Comparison of ENCODE assay signal across 21 cellular contexts in genomic region chr10:119803264-119803663, GRCh38.
A peak's percentile ranks its signal among the peaks of the same experiment; 100 is the strongest.
DNase-seq lines count a peak whose midpoint lies in the region; ATAC-seq and TF ChIP-seq lines count a peak whose summit lies in the region.
"Had no signal": no experiment of that assay in that cellular context is flagged by ENCODE, and none has a peak within 500 bp of the region (broad histone marks: within the 10 kb centered on the region; RNA-seq: fewer than 3 reads in every experiment).

No MANE protein-coding gene starts in this region.

- no peak overlapping the region for H3K4me3 ChIP-seq in AG04449 (ENCODE audit: low read depth, low read length)
- H3K4me3 ChIP-seq in brain microvascular endothelial cell (ENCODE audit: low read depth, low read length), result no peak overlapping the region
- H3K4me3 ChIP-seq in sigmoid colon, result no peak overlapping the region
- H3K4me3 ChIP-seq: A549, gastrocnemius medialis, thoracic aorta had no signal

- TF ChIP-seq CTCF in AG04449 (IDR thresholded peaks at IDR 0.05; ENCODE audit: insufficient read depth, low read length, missing control alignments), result no peak
- TF ChIP-seq CTCF in brain microvascular endothelial cell (IDR thresholded peaks at IDR 0.05; ENCODE audit: low read depth, low read length, missing control alignments), result no peak
- TF ChIP-seq CTCF in sigmoid colon (IDR thresholded peaks at IDR 0.05), result no peak
- TF ChIP-seq CTCF in GM10248 (IDR thresholded peaks at IDR 0.05; ENCODE audit: control extremely low read depth, extremely low read depth, low read depth, missing control alignments), result no peak

- no peak for ATAC-seq in HG03159 (IDR thresholded peaks at IDR 0.05; ENCODE audit: unreplicated experiment)
- ATAC-seq in HG02885 (IDR thresholded peaks at IDR 0.05; ENCODE audit: poor library complexity, unreplicated experiment), result no peak
- ATAC-seq: A549; activated CD8-positive, alpha-beta memory T cell treated with anti-CD3 and anti-CD28 coated beads, Interleukin-2, amount 10 ng/mL, durations not matched to agents 7 days and 5 days; gastrocnemius medialis had no signal

- TF ChIP-seq POLR2A in sigmoid colon (IDR thresholded peaks at IDR 0.05), result no peak

- no peak for TF ChIP-seq EP300 in sigmoid colon (IDR thresholded peaks at IDR 0.05)

- POLR2A ChIA-PET in AG04449 (lab: Yijun Ruan, JAX), result no interaction called here
- POLR2A ChIA-PET in GM10248 (lab: Yijun Ruan, JAX), result no interaction called here

- intact Hi-C loops in sigmoid colon (cut with DNase I), result no loop called here

- H3K4me1 ChIP-seq in sigmoid colon, result peaks cover 0 to 37% (median 12%) of the 10 kb centered on the region in 4 donors
- H3K4me1 ChIP-seq: A549 had no signal

- DNase-seq in AG04449 (ENCODE audit: low read depth, low spot score) (peak; percentile 46), HS-27A (ENCODE audit: low read depth) (peak; percentile 8), brain microvascular endothelial cell (peak; percentile 61), iris pigment epithelial cell (ENCODE audit: low read depth) (peak; percentile 83), sigmoid colon (no peak), GM10248 (ENCODE audit: extremely low spot score) (no peak)
- DNase-seq: activated CD4-positive, CD25-positive, alpha-beta regulatory T cell treated with anti-CD3 and anti-CD28 coated beads, Interleukin-2, amount 50 U/mL, for 72 hours; activated CD8-positive, alpha-beta memory T cell treated with anti-CD3 and anti-CD28 coated beads, Interleukin-2, amount 10 ng/mL, durations not matched to agents 7 days and 5 days; activated effector memory CD4-positive, alpha-beta T cell treated with anti-CD3 and anti-CD28 coated beads, Interleukin-2, amount 50 U/mL, for 16 hours; effector CD8-positive, alpha-beta T cell; gastrocnemius medialis; NCI-H1092; NCI-H2107; NCI-H82; nephron progenitor cell; retina; stimulated activated CD4-positive, alpha-beta T cell treated with anti-CD3 and anti-CD28 coated beads, Interleukin-2, amount 100 ng/mL, for 24 hours had no signal

- H3K27me3 ChIP-seq in brain microvascular endothelial cell (replicated peaks) (no peaks in the 10 kb centered on the region), sigmoid colon (no peaks in the 10 kb centered on the region)
- H3K27me3 ChIP-seq: gastrocnemius medialis had no signal

- WGBS in sigmoid colon, 2 donors, result 86 to 91% methylated on average over 1 of the region's 1 CpG

- in situ Hi-C loops in brain microvascular endothelial cell (cut with HindIII; ENCODE audit: low pct_ligation_motif_present, low sequenced_read_pairs), result no loop called here

- CTCF ChIA-PET in AG04449 (lab: Yijun Ruan, JAX) (interaction anchor here (1.2 to 2.1 kb wide), 4 partner anchors 33 to 188 kb away, joined by 3 to 14 read pairs (median 4); no protein-coding TSS in a partner anchor), GM10248 (lab: Yijun Ruan, JAX) (interaction anchor here (1.0 to 3.9 kb wide), 6 partner anchors 12 to 121 kb away, joined by 3 to 12 read pairs (median 5); partner anchors contain the start of gene INPP5F)

- H3K27ac ChIP-seq in brain microvascular endothelial cell (peak overlapping the region; percentile 23), sigmoid colon (peak overlapping the region in 2 of 4 donors; percentile 6 to 70)
- H3K27ac ChIP-seq: A549, gastrocnemius medialis had no signal

- H3K36me3 ChIP-seq in brain microvascular endothelial cell (replicated peaks) (no peaks in the 10 kb centered on the region), sigmoid colon (peaks cover 0 to 11% (median 5%) of the 10 kb centered on the region in 4 donors)

- H3K9me3 ChIP-seq in sigmoid colon, result no peaks in the 10 kb centered on the region
- H3K9me3 ChIP-seq: A549, gastrocnemius medialis, thoracic aorta had no signal

Comparison
In these comparisons a context has a peak if more than half of its experiments do, and no peak if none do; other contexts are left out.
1. DNase-seq: peak in AG04449 (single experiment), HS-27A (single experiment), brain microvascular endothelial cell (single experiment) and iris pigment epithelial cell (single experiment); none in sigmoid colon (single experiment) and GM10248 (single experiment).